ENCODE assay signal across 1 cellular context in genomic region chr7:115356139-115356746, GRCh38.
TF ChIP-seq lines count a peak whose summit lies in the region.

No MANE protein-coding gene starts in this region.

TF ChIP-seq in WTC11, 78 proteins besides CTCF, POLR2A, EP300 and RAD21 (continued from another document):
- TF ChIP-seq ZNF512 (CRISPR knock-in tag; IDR thresholded peaks at IDR 0.05; ENCODE audit: borderline replicate concordance) (no peak), PRRX2 (CRISPR knock-in tag; IDR thresholded peaks at IDR 0.05) (no peak), MXD4 (CRISPR knock-in tag; IDR thresholded peaks at IDR 0.05; ENCODE audit: borderline replicate concordance) (no peak), SMAD4 (CRISPR knock-in tag; IDR thresholded peaks at IDR 0.05) (no peak), TEAD4 (CRISPR knock-in tag; IDR thresholded peaks at IDR 0.05) (no peak)
